Comparison of ENCODE assay signal across 1 cellular context in the genomic region with DNA sequence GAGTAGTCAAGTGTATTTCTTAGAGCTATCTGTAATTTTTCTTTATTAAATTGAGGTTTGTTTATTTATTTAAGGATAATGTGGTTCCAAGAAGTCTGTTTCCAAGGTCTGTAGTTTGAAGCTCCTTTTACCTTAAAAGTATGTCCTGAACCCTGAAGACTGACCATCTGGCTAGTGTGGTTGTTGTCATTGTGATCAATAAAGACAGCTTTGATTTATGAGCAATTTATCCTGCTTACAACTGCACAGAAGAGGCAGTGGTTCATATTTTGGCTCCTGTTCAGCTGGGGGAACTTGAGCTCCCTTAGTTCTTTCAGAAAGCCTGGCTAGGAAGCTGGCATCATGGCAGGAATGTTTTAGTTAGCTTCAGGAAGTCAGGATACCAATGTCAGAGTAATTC.
A peak's percentile ranks its signal among the peaks of the same experiment; 100 is the strongest.
TF ChIP-seq lines count a peak whose summit lies in the region.

No MANE protein-coding gene starts in this region.

TF ChIP-seq in SK-N-SH, 30 proteins besides CTCF, POLR2A, EP300 and RAD21 (continued from another document):
- TF ChIP-seq FOSL2 (IDR thresholded peaks at IDR 0.05; ENCODE audit: borderline replicate concordance, low read depth) (peak; percentile 71; the same call in 1 of the 2 replicates), RCOR1 (IDR thresholded peaks at IDR 0.05; ENCODE audit: low read length) (peak; percentile 58; the same call in 1 of the 2 replicates), EZH2phosphoT487 (IDR thresholded peaks at IDR 0.05; ENCODE audit: borderline replicate concordance, low read depth) (no peak), NRF1 (IDR thresholded peaks at IDR 0.05; ENCODE audit: low read depth, low read length) (no peak), RFX5 (IDR thresholded peaks at IDR 0.05; ENCODE audit: low read length) (no peak), POLR2AphosphoS5 (IDR thresholded peaks at IDR 0.05; ENCODE audit: low read depth, low read length) (peak; percentile 99), ELF1 (IDR thresholded peaks at IDR 0.05) (0 out of 2 replicates have a peak, but pooled peaks have one; percentile 45), JUND (IDR thresholded peaks at IDR 0.05) (peak; percentile 98)
- TF ChIP-seq, protein P1, sequence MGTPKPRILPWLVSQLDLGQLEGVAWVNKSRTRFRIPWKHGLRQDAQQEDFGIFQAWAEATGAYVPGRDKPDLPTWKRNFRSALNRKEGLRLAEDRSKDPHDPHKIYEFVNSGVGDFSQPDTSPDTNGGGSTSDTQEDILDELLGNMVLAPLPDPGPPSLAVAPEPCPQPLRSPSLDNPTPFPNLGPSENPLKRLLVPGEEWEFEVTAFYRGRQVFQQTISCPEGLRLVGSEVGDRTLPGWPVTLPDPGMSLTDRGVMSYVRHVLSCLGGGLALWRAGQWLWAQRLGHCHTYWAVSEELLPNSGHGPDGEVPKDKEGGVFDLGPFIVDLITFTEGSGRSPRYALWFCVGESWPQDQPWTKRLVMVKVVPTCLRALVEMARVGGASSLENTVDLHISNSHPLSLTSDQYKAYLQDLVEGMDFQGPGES (IDR thresholded peaks at IDR 0.05; ENCODE audit: low read depth, low read length): no peak
- TF ChIP-seq, protein P2, sequence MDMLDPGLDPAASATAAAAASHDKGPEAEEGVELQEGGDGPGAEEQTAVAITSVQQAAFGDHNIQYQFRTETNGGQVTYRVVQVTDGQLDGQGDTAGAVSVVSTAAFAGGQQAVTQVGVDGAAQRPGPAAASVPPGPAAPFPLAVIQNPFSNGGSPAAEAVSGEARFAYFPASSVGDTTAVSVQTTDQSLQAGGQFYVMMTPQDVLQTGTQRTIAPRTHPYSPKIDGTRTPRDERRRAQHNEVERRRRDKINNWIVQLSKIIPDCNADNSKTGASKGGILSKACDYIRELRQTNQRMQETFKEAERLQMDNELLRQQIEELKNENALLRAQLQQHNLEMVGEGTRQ (IDR thresholded peaks at IDR 0.05; ENCODE audit: borderline replicate concordance, low read depth, low read length): no peak
- TF ChIP-seq, protein P3, sequence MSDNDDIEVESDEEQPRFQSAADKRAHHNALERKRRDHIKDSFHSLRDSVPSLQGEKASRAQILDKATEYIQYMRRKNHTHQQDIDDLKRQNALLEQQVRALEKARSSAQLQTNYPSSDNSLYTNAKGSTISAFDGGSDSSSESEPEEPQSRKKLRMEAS (IDR thresholded peaks at IDR 0.05; ENCODE audit: low read depth): peak; percentile 72; the same call in 1 of the 2 replicates
TF ChIP-seq in SK-N-SH: peak in this region for 18.
